ENCODE assay signal across 13 cellular contexts in the genomic region with DNA sequence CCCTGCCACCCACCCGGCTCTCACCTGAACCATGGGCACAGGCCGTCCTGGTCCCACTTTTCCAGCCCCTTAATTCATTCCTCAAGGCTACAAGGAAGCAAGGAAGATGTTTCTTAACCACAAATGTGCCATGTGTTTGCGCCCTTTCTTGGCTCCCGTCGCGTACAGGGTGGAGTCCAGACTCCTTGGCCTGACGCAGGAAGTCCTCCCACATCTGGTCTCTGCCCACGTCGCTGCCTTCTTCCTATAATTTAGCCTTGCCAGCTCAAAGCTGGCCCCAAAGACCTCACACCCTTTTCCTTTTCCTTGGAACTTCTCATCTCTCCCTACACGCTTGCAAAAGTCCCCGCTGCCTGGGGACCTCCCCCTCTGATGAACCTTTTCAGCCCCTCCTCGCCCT. TPM values are rescaled to one million over a fixed set of nuclear protein-coding genes. Genes with fewer than 3 reads are reported as not detected.
A peak's percentile ranks its signal among the peaks of the same experiment; 100 is the strongest.
DNase-seq lines count a peak whose midpoint lies in the region; ATAC-seq, FAIRE-seq and TF ChIP-seq lines count a peak whose summit lies in the region.
"Had no signal": no experiment of that assay in that cellular context is flagged by ENCODE, and none has a peak within 500 bp of the region (broad histone marks: within the 10 kb centered on the region; RNA-seq: fewer than 3 reads in every experiment).

No MANE protein-coding gene starts in this region.

- no TSS peak for BruUV-seq in Caco-2 (replicated peaks; lab: Mats Ljungman, UMichigan)

- TF ChIP-seq EP300 in gastroesophageal sphincter (IDR thresholded peaks at IDR 0.05) = no peak

- H3K27me3 ChIP-seq in Caco-2 (replicated peaks; ENCODE audit: control insufficient read depth, insufficient read depth, low read length) (no peaks in the 10 kb centered on the region), gastroesophageal sphincter (peaks cover 74% of the 10 kb centered on the region), pancreas (peaks cover 0 to 10% (median 2%) of the 10 kb centered on the region in 4 donors)

- DNase-seq in Caco-2 = no peak
- peak; percentile 1 for DNase-seq in NCI-H69 (lab: John Stamatoyannopoulos, UW)
- no peak for DNase-seq in pancreas
- no peak for DNase-seq in NCI-H187 treated with DMSO at 0.1 percent for 48 hours (lab: John Stamatoyannopoulos, UW)
- DNase-seq: DMS153; NCI-H2081 treated with DMSO at 0.1 percent for 48 hours; occipital lobe; stimulated activated CD4-positive, alpha-beta T cell treated with anti-CD3 and anti-CD28 coated beads, Interleukin-4, amount 100 ng/mL, for 24 hours had no signal

- intact Hi-C loops in Caco-2 (cut with micrococcal nuclease; ENCODE audit: unreplicated experiment) = no loop called here
- intact Hi-C loops in pancreas (cut with DNase I) = no loop called here

- H3K27ac ChIP-seq in gastroesophageal sphincter (peak overlapping the region in 1 of 4 donors; percentile 21), pancreas (no peak overlapping the region)

- H3K9me3 ChIP-seq in Caco-2 (no peaks in the 10 kb centered on the region), gastroesophageal sphincter (no peaks in the 10 kb centered on the region), pancreas (no peaks in the 10 kb centered on the region)

- H3K4me3 Mint-ChIP-seq in Caco-2 (ENCODE audit: unreplicated experiment) = peak overlapping the region; percentile 53

- H3K27me3 Mint-ChIP-seq in Caco-2 (ENCODE audit: insufficient read depth, unreplicated experiment) = peaks cover 7% of the 10 kb centered on the region

- no peak overlapping the region for H3K27ac Mint-ChIP-seq in Caco-2 (ENCODE audit: unreplicated experiment)

- no peaks in the 10 kb centered on the region for H3K9me3 Mint-ChIP-seq in Caco-2 (ENCODE audit: unreplicated experiment)

- H3K4me1 Mint-ChIP-seq in Caco-2 (ENCODE audit: low read depth, unreplicated experiment) = peaks cover 27% of the 10 kb centered on the region

- H3K36me3 Mint-ChIP-seq in Caco-2 (ENCODE audit: insufficient read depth, unreplicated experiment) = peaks cover 12% of the 10 kb centered on the region

- POLR2A ChIA-PET in Caco-2 (lab: Charles Lee) = no interaction called here

- H3K4me1 ChIP-seq in Caco-2 = peaks cover 4% of the 10 kb centered on the region; the same call in 1 of the 2 replicates
- peaks cover 0 to 38% (median 8%) of the 10 kb centered on the region in 3 donors for H3K4me1 ChIP-seq in gastroesophageal sphincter
- peaks cover 0 to 3% (median 0%) of the 10 kb centered on the region in 3 donors for H3K4me1 ChIP-seq in pancreas

- H3K36me3 ChIP-seq in Caco-2 (ENCODE audit: control insufficient read depth, insufficient read depth, low read length) = no peaks in the 10 kb centered on the region; the same call in 1 of the 2 replicates
- H3K36me3 ChIP-seq in gastroesophageal sphincter = no peaks in the 10 kb centered on the region
- no peaks in the 10 kb centered on the region for H3K36me3 ChIP-seq in pancreas

- no peak for TF ChIP-seq POLR2A in gastroesophageal sphincter (IDR thresholded peaks at IDR 0.05)

- no peak for FAIRE-seq in pancreas (lab: Jason Lieb, UNC)
- FAIRE-seq: GM18507 had no signal

- H3K4me3 ChIP-seq in Caco-2 (ENCODE audit: low read depth, low read length) = no peak overlapping the region
- no peak overlapping the region for H3K4me3 ChIP-seq in gastroesophageal sphincter
- no peak overlapping the region for H3K4me3 ChIP-seq in pancreas

- ATAC-seq in gastroesophageal sphincter (peak; percentile 55), pancreas (peak in 3 of 4 donors; percentile 20 to 52 (median 44)), HG03571 (IDR thresholded peaks at IDR 0.05; ENCODE audit: unreplicated experiment) (no peak), GM18867 (IDR thresholded peaks at IDR 0.05; ENCODE audit: unreplicated experiment) (no peak), HG02571 (IDR thresholded peaks at IDR 0.05; ENCODE audit: unreplicated experiment) (no peak)

- TF ChIP-seq CTCF in Caco-2 (IDR thresholded peaks at IDR 0.05; ENCODE audit: insufficient read depth in 1 of 2, low read depth in 1 of 2, low read length in 1 of 2, severe bottlenecking in 1 of 2, unreplicated experiment in 1 of 2) = no peak
- TF ChIP-seq CTCF in gastroesophageal sphincter (IDR thresholded peaks at IDR 0.05) = no peak
- no peak for TF ChIP-seq CTCF in pancreas (IDR thresholded peaks at IDR 0.05)

- WGBS in gastroesophageal sphincter (ENCODE audit: low coverage in 1 of 2), 2 donors = 53 to 83% methylated on average over 11 to 12 of the region's 12 CpGs
- WGBS in pancreas, 2 donors = 61 to 74% methylated on average over 12 of the region's 12 CpGs

- CTCF ChIA-PET in Caco-2 (lab: Charles Lee) = no interaction called here

RNA-seq across cellular contexts. Expression of gene BHLHA9, which starts 38.8 kb away (rescaled TPM):
- total RNA-seq in Caco-2 (2022) (not detected in 2 replicates), gastroesophageal sphincter (not detected), pancreas (not detected)
- not detected for polyA plus RNA-seq in pancreas
- total RNA-seq: occipital lobe had no signal

RNA-seq across cellular contexts. Expression of gene TRARG1, which starts 48.0 kb away (rescaled TPM):
- total RNA-seq in Caco-2 (2022) (not detected in 2 replicates), gastroesophageal sphincter (1 to 10 TPM in 1 of 4 donors, under 1 TPM in 1, not detected in 2; 0.23 to 1.2 TPM), pancreas (1 to 10 TPM in 1 of 6 donors, under 1 TPM in 3, not detected in 2; 0.09 to 2.9 (median 0.35) TPM)
- 1 to 10 TPM in 1 of 2 donors, under 1 TPM in 1; 0.31 to 4.1 TPM for polyA plus RNA-seq in pancreas
- total RNA-seq: occipital lobe had no signal

RNA-seq across cellular contexts. Expression of gene ABR, which starts 51.7 kb away (rescaled TPM):
- total RNA-seq in Caco-2 (2022) (71.3 and 78.3 TPM in 2 replicates), gastroesophageal sphincter (100 to 1,000 TPM in 3 of 4 donors, 10 to 100 TPM in 1; 62.6 to 147 (median 114) TPM), pancreas (10 to 100 TPM; 15.4 to 57.4 (median 22.5) TPM)
- 10 to 100 TPM; 39.2 to 65.7 TPM for polyA plus RNA-seq in pancreas

Comparison
In these comparisons a context has a peak if more than half of its experiments do, and no peak if none do; other contexts are left out.
1. ATAC-seq: peak in gastroesophageal sphincter (single experiment) and pancreas (3 of 4); none in HG03571 (single experiment), GM18867 (single experiment) and HG02571 (single experiment).